In the genomic region with DNA sequence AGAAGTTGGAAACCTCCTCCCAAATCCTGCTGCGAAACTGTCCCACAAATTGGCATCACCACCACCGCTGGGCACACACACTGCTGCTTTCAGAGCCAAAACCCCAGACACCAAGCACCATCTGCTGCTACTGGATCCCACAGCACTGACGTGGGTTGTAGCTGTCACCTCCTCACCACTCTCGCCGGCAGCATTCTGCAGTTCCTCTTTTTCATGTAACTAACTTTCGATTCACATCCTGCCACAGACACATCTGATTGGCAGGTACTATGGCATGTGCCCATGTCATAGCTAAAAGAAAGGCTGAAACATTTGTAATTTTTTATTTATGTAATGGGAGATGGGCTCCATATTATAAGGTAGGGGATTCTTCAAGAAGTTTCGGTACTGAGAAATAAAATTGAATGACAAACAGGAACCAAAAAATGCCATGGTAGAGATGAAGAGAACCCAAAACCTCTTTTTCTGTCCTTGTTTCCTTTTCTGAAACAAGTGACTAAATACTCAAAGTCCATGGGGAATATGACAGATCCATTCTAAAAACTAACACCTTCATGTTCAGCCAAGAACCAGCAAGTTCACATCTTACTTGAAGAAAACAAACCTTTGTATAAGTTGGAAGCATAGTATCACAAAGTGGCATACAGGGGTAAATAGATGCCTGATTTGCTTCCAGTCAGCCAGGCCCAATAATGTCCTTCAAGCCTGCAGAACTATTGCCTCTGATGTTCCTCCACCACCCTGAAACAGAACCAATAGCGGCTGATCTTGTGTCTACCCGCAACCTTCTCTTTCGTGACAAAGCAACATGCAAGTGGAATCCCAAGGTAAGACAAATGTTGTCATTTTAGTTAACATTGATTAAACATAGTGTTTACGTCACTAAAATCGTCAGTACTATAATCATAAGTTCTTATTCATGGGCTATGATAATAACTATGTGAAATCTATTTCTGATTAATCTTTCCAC, we compare ENCODE assay signal across 9 cellular contexts. TPM values are rescaled to one million over a fixed set of nuclear protein-coding genes. Genes with fewer than 3 reads are reported as not detected.
DNase-seq lines count a peak whose midpoint lies in the region; ATAC-seq, FAIRE-seq and TF ChIP-seq lines count a peak whose summit lies in the region.
"Had no signal": no experiment of that assay in that cellular context is flagged by ENCODE, and none has a peak within 500 bp of the region (broad histone marks: within the 10 kb centered on the region; RNA-seq: fewer than 3 reads in every experiment).

No MANE protein-coding gene starts in this region.

- BruUV-seq in endothelial cell of umbilical vein (replicated peaks; lab: Mats Ljungman, UMichigan), result no TSS peak

- H3K4me3 ChIP-seq in endothelial cell of umbilical vein (replicated peaks in 1 of 3; ENCODE audit: insufficient read depth in 1 of 3, low read depth in 1 of 3, low read length in 3 of 3) (no peak overlapping the region), HAP-1 (no peak overlapping the region)

- no peak for FAIRE-seq in endothelial cell of umbilical vein (lab: Jason Lieb, UNC)

- H3K27ac ChIP-seq in endothelial cell of umbilical vein (ENCODE audit: insufficient read depth, low read depth, low read length), result no peak overlapping the region
- H3K27ac ChIP-seq: parathyroid adenoma had no signal

- no peaks in the 10 kb centered on the region for H3K79me2 ChIP-seq in endothelial cell of umbilical vein (ENCODE audit: control insufficient read depth, insufficient read depth, low read length)
- H3K79me2 ChIP-seq: parathyroid adenoma had no signal

- peak overlapping the region; percentile 70 for H2AFZ ChIP-seq in endothelial cell of umbilical vein (ENCODE audit: low read depth, low read length)
- H2AFZ ChIP-seq: parathyroid adenoma had no signal

- no peaks in the 10 kb centered on the region for H3K27me3 ChIP-seq in endothelial cell of umbilical vein (ENCODE audit: control insufficient read depth in 2 of 2, insufficient read depth in 2 of 2, low read length in 2 of 2)
- no peaks in the 10 kb centered on the region for H3K27me3 ChIP-seq in HAP-1 (ENCODE audit: low read depth)

- TF ChIP-seq POLR2A in endothelial cell of umbilical vein (IDR thresholded peaks at IDR 0.05; ENCODE audit: low read depth, low read length), result no peak

- no peak overlapping the region for H3K9ac ChIP-seq in endothelial cell of umbilical vein (replicated peaks; ENCODE audit: extremely low read depth, insufficient read depth, low read length)
- H3K9ac ChIP-seq: parathyroid adenoma had no signal

- ATAC-seq in HG03460 (IDR thresholded peaks at IDR 0.05; ENCODE audit: unreplicated experiment), result peak; percentile 96

- dilution Hi-C loops in endothelial cell of umbilical vein (cut with MboI; ENCODE audit: extremely low pct_ligation_motif_present, low sequenced_read_pairs), result no loop called here

- DNase-seq in NK-92 treated with Interleukin-12 subunit alpha and Interleukin-12 subunit beta, amount 100 ng/mL, for 24 hours (lab: John Stamatoyannopoulos, UW), result peak; percentile 68
- DNase-seq in NK-92 (lab: John Stamatoyannopoulos, UW; ENCODE audit: unreplicated experiment) (no peak), endothelial cell of umbilical vein (ENCODE audit: low read depth, low spot score) (no peak), HAP-1 (ENCODE audit: low spot score in 2 of 2) (no peak), DMS153 treated with DMSO at 0.1 percent for 48 hours (lab: John Stamatoyannopoulos, UW; ENCODE audit: unreplicated experiment) (no peak)
- peak; percentile 3 to 23 for DNase-seq in activated CD4-positive, alpha-beta T cell treated with anti-CD3 and anti-CD28 coated beads for 24 hours (ENCODE audit: low read depth in 2 of 2)
- peak; percentile 5 to 8 for DNase-seq in stimulated activated CD4-positive, alpha-beta T cell treated with anti-CD3 and anti-CD28 coated beads, Interleukin-15, amount 100 ng/mL, for 1 hour (ENCODE audit: low read depth in 1 of 2, low spot score in 1 of 2)

- TF ChIP-seq CTCF in endothelial cell of umbilical vein (IDR thresholded peaks at IDR 0.05; ENCODE audit: extremely low read depth in 1 of 2, insufficient read depth in 1 of 2, low read depth in 1 of 2, low read length in 2 of 2), result no peak

- intact Hi-C loops in endothelial cell of umbilical vein (cut with micrococcal nuclease), result loop anchor here (1.0 to 2.0 kb wide), 5 partner anchors 29 to 409 kb away; no protein-coding TSS in a partner anchor

- CTCF ChIA-PET in endothelial cell of umbilical vein (lab: Charles Lee), result interaction anchor here (0.9 to 7.9 kb wide), 10 partner anchors 27 to 423 kb away, joined by 3 to 283 read pairs (median 4); no protein-coding TSS in a partner anchor

- in situ Hi-C loops in HAP-1 (cut with MboI; ENCODE audit: low sequenced_read_pairs), result loop anchor here (5.0 kb wide), 1 partner anchor 132 kb away; no protein-coding TSS in a partner anchor

- no peaks in the 10 kb centered on the region for H3K9me1 ChIP-seq in endothelial cell of umbilical vein (replicated peaks; ENCODE audit: control insufficient read depth, extremely low read depth, insufficient read depth, low read length)

- H4K20me1 ChIP-seq in endothelial cell of umbilical vein (replicated peaks; ENCODE audit: control insufficient read depth, extremely low read depth, insufficient read depth, low read length), result no peaks in the 10 kb centered on the region

- POLR2A ChIA-PET in endothelial cell of umbilical vein (lab: Charles Lee), result no interaction called here

- H3K9me3 ChIP-seq in endothelial cell of umbilical vein (replicated peaks; ENCODE audit: control insufficient read depth, insufficient read depth, low read length), result no peaks in the 10 kb centered on the region
- H3K9me3 ChIP-seq in HAP-1, result no peaks in the 10 kb centered on the region

- H3K4me1 ChIP-seq in endothelial cell of umbilical vein (ENCODE audit: control insufficient read depth, extremely low read depth, insufficient read depth, low read length) (no peaks in the 10 kb centered on the region), HAP-1 (no peaks in the 10 kb centered on the region)
- H3K4me1 ChIP-seq: parathyroid adenoma had no signal

- no peak overlapping the region for H3K4me2 ChIP-seq in endothelial cell of umbilical vein (ENCODE audit: insufficient read depth, low read length)

- no peaks in the 10 kb centered on the region for H3K36me3 ChIP-seq in endothelial cell of umbilical vein (ENCODE audit: control insufficient read depth in 2 of 2, extremely low read depth in 1 of 2, insufficient read depth in 2 of 2, low read length in 2 of 2)
- no peaks in the 10 kb centered on the region for H3K36me3 ChIP-seq in HAP-1 (replicated peaks)

TF ChIP-seq in endothelial cell of umbilical vein, 7 proteins besides CTCF, POLR2A, EP300 and RAD21:
- TF ChIP-seq, protein P1, sequence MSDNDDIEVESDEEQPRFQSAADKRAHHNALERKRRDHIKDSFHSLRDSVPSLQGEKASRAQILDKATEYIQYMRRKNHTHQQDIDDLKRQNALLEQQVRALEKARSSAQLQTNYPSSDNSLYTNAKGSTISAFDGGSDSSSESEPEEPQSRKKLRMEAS (IDR thresholded peaks at IDR 0.05; ENCODE audit: insufficient read depth, insufficient read length), result no peak

RNA-seq across cellular contexts. Expression of a gene that starts 26.6 kb away (rescaled TPM):
- not detected in 2 replicates for total RNA-seq in endothelial cell of umbilical vein
- not detected in 2 replicates for polyA plus RNA-seq in endothelial cell of umbilical vein
- not detected in 2 replicates for polyA plus RNA-seq in endothelial cell of umbilical vein (2011; cell fraction: cytosol; rRNA removed)
- not detected in 2 replicates for polyA plus RNA-seq in endothelial cell of umbilical vein (2011; cell fraction: nucleus; rRNA removed)
- not detected in 2 replicates for polyA plus RNA-seq in endothelial cell of umbilical vein (2012)
- not detected in 2 replicates for polyA minus RNA-seq in endothelial cell of umbilical vein
- not detected for polyA minus RNA-seq in endothelial cell of umbilical vein (2011; cell fraction: cytosol; rRNA and poly(A)+ RNA removed)
- polyA minus RNA-seq in endothelial cell of umbilical vein (2011; cell fraction: nucleus; rRNA and poly(A)+ RNA removed), result not detected in 2 replicates

RNA-seq across cellular contexts. Expression of a gene that starts 33.8 kb away (rescaled TPM):
- not detected in 2 replicates for total RNA-seq in endothelial cell of umbilical vein
- polyA plus RNA-seq in endothelial cell of umbilical vein, result not detected in 2 replicates
- not detected in 2 replicates for polyA plus RNA-seq in endothelial cell of umbilical vein (2011; cell fraction: cytosol; rRNA removed)
- not detected in 2 replicates for polyA plus RNA-seq in endothelial cell of umbilical vein (2011; cell fraction: nucleus; rRNA removed)
- polyA plus RNA-seq in endothelial cell of umbilical vein (2012), result not detected in 2 replicates
- polyA minus RNA-seq in endothelial cell of umbilical vein, result not detected in 2 replicates
- polyA minus RNA-seq in endothelial cell of umbilical vein (2011; cell fraction: cytosol; rRNA and poly(A)+ RNA removed), result not detected
- polyA minus RNA-seq in endothelial cell of umbilical vein (2011; cell fraction: nucleus; rRNA and poly(A)+ RNA removed), result not detected in 2 replicates

Comparison
In these comparisons a context has a peak if more than half of its experiments do, and no peak if none do; other contexts are left out.
1. DNase-seq: peak in NK-92 treated with Interleukin-12 subunit alpha and Interleukin-12 subunit beta, amount 100 ng/mL, for 24 hours (single experiment), activated CD4-positive, alpha-beta T cell treated with anti-CD3 and anti-CD28 coated beads for 24 hours (2 of 2) and stimulated activated CD4-positive, alpha-beta T cell treated with anti-CD3 and anti-CD28 coated beads, Interleukin-15, amount 100 ng/mL, for 1 hour (2 of 2); none in NK-92 (single experiment), endothelial cell of umbilical vein (single experiment), HAP-1 (0 of 2) and DMS153 treated with DMSO at 0.1 percent for 48 hours (single experiment).